In the genomic region with DNA sequence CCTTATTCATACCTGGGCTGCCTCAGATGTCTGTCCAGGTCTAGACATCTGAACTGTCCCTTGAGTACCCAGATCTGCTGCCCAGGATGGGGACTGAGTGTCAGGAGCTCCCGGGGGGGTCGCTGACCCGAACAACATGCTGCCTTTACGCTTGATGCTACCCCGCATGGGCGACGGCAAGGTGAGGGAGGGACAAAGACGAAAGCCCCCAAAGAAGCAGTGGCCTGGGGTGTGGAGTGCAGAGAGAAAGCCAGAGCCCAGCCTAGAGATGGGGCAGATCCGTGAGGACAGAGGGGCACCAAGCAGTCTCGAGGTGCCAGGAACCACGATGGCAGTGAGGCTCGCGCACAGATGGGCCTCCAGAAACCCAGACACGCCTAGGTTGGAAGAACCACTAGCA, we compare ENCODE assay signal across 20 cellular contexts.
"Had no signal": no experiment of that assay in that cellular context is flagged by ENCODE, and none has a peak within 500 bp of the region (broad histone marks: within the 10 kb centered on the region; RNA-seq: fewer than 3 reads in every experiment).

No MANE protein-coding gene starts in this region.

- H3K36me3 Mint-ChIP-seq: activated naive CD4-positive, alpha-beta T cell treated with anti-CD3 and anti-CD28 coated beads, Interleukin-2, amount 50 U/mL, for 24 hours had no signal

- ATAC-seq: activated T-helper 17 cell treated with anti-CD3 and anti-CD28 coated beads, Interleukin-2, amount 50 U/mL, for 72 hours; esophagus mucosa; stimulated activated naive CD8-positive, alpha-beta T cell treated with anti-CD3 and anti-CD28 coated beads, Interleukin-15, amount 100 ng/mL, for 72 hours had no signal

- H3K4me1 Mint-ChIP-seq: activated naive CD4-positive, alpha-beta T cell treated with anti-CD3 and anti-CD28 coated beads, Interleukin-2, amount 50 U/mL, for 24 hours; activated T-helper 17 cell treated with anti-CD3 and anti-CD28 coated beads, Interleukin-2, amount 50 U/mL, for 72 hours; stimulated activated naive CD8-positive, alpha-beta T cell treated with anti-CD3 and anti-CD28 coated beads, Interleukin-15, amount 100 ng/mL, for 72 hours had no signal

- H3K27me3 ChIP-seq: tibial artery had no signal

- H3K4me3 ChIP-seq: SK-N-MC, tibial artery had no signal

- H3K9me3 ChIP-seq: tibial artery had no signal

- H3K27me3 Mint-ChIP-seq: activated naive CD4-positive, alpha-beta T cell treated with anti-CD3 and anti-CD28 coated beads, Interleukin-2, amount 50 U/mL, for 24 hours; activated T-cell treated with anti-CD3 and anti-CD28 coated beads, Interleukin-2, amount 50 U/mL, for 24 hours; activated T-helper 17 cell treated with anti-CD3 and anti-CD28 coated beads, Interleukin-2, amount 50 U/mL, for 72 hours; stimulated activated naive CD8-positive, alpha-beta T cell treated with anti-CD3 and anti-CD28 coated beads, Interleukin-15, amount 100 ng/mL, for 72 hours had no signal

- H3K4me3 Mint-ChIP-seq: activated naive CD4-positive, alpha-beta T cell treated with anti-CD3 and anti-CD28 coated beads, Interleukin-2, amount 50 U/mL, for 24 hours; activated T-cell treated with anti-CD3 and anti-CD28 coated beads, Interleukin-2, amount 50 U/mL, for 24 hours; activated T-helper 17 cell treated with anti-CD3 and anti-CD28 coated beads, Interleukin-2, amount 50 U/mL, for 72 hours; brain; stimulated activated naive CD8-positive, alpha-beta T cell treated with anti-CD3 and anti-CD28 coated beads, Interleukin-15, amount 100 ng/mL, for 72 hours had no signal

- H3K27ac ChIP-seq: SK-N-MC, tibial artery, WERI-Rb-1 had no signal

- DNase-seq: activated CD4-positive, alpha-beta T cell treated with anti-CD3 and anti-CD28 coated beads for 1 hour; activated CD4-positive, alpha-beta T cell treated with anti-CD3 and anti-CD28 coated beads, Interleukin-2, amount 50 U/mL, for 4 hours; activated CD8-positive, alpha-beta memory T cell treated with anti-CD3 and anti-CD28 coated beads for 24 hours; activated CD8-positive, alpha-beta memory T cell treated with anti-CD3 and anti-CD28 coated beads, Interleukin-2, amount 50 U/mL, for 4 hours; activated T-cell treated with anti-CD3 and anti-CD28 coated beads, Interleukin-2, amount 50 U/mL, for 24 hours; anterior cingulate cortex; dermis blood vessel endothelial cell; effector CD8-positive, alpha-beta T cell; hippocampal formation; occipital lobe; retina; stimulated activated CD4-positive, alpha-beta T cell treated with anti-CD3 and anti-CD28 coated beads, Interleukin-12 subunit alpha, Interleukin-12 subunit beta, amount 100 ng/mL, for 4 hours; stimulated activated naive CD8-positive, alpha-beta T cell treated with anti-CD3 and anti-CD28 coated beads, Interleukin-15, amount 100 ng/mL, for 72 hours; WERI-Rb-1 had no signal

- H3K27ac Mint-ChIP-seq: activated T-cell treated with anti-CD3 and anti-CD28 coated beads, Interleukin-2, amount 50 U/mL, for 24 hours; activated T-helper 17 cell treated with anti-CD3 and anti-CD28 coated beads, Interleukin-2, amount 50 U/mL, for 72 hours; stimulated activated naive CD8-positive, alpha-beta T cell treated with anti-CD3 and anti-CD28 coated beads, Interleukin-15, amount 100 ng/mL, for 72 hours had no signal

- H3K4me1 ChIP-seq: tibial artery had no signal

- H3K9me3 Mint-ChIP-seq: activated naive CD4-positive, alpha-beta T cell treated with anti-CD3 and anti-CD28 coated beads, Interleukin-2, amount 50 U/mL, for 24 hours; activated T-cell treated with anti-CD3 and anti-CD28 coated beads, Interleukin-2, amount 50 U/mL, for 24 hours; activated T-helper 17 cell treated with anti-CD3 and anti-CD28 coated beads, Interleukin-2, amount 50 U/mL, for 72 hours; brain; stimulated activated naive CD8-positive, alpha-beta T cell treated with anti-CD3 and anti-CD28 coated beads, Interleukin-15, amount 100 ng/mL, for 72 hours had no signal
